17 cellular contexts compared by ENCODE assay signal in the genomic region with DNA sequence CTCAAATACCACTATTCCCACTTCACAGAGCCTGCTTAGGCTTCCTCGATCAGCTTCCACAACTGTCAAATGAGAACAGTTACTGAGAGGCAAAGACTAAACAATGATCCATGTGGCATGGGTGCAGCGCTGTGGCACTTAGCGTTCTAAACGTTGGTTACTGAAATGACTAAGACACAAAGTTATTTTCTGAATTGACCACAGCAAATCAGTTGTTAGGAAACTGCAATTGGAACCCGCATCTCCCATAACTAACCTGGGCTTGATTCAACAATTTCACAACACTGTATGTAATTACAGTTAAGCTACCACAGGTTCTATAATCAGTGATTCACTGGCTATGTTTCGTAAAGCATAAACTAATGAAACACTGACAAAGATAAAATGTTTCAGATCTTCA. TPM values are rescaled to one million over a fixed set of nuclear protein-coding genes. Genes with fewer than 3 reads are reported as not detected.
DNase-seq lines count a peak whose midpoint lies in the region; ATAC-seq, FAIRE-seq and TF ChIP-seq lines count a peak whose summit lies in the region.
"Had no signal": no experiment of that assay in that cellular context is flagged by ENCODE, and none has a peak within 500 bp of the region (broad histone marks: within the 10 kb centered on the region; RNA-seq: fewer than 3 reads in every experiment).

No MANE protein-coding gene starts in this region.

- peaks cover 51% of the 10 kb centered on the region for H3K4me1 Mint-ChIP-seq in MCF 10A (ENCODE audit: insufficient read depth, unreplicated experiment)
- peaks cover 6% of the 10 kb centered on the region for H3K4me1 Mint-ChIP-seq in stimulated activated naive CD8-positive, alpha-beta T cell treated with anti-CD3 and anti-CD28 coated beads, Interleukin-15, amount 100 ng/mL, for 72 hours

- H3K4me1 ChIP-seq in breast epithelium, result no peaks in the 10 kb centered on the region
- H3K4me1 ChIP-seq in heart left ventricle, result no peaks in the 10 kb centered on the region
- H3K4me1 ChIP-seq: thyroid gland had no signal

- H3K4me3 Mint-ChIP-seq in MCF 10A (ENCODE audit: unreplicated experiment), result peak overlapping the region; percentile 68
- no peak overlapping the region for H3K4me3 Mint-ChIP-seq in stimulated activated naive CD8-positive, alpha-beta T cell treated with anti-CD3 and anti-CD28 coated beads, Interleukin-15, amount 100 ng/mL, for 72 hours

- 95 to 97% (median 96%) methylated on average over 6 of the region's 6 CpGs for WGBS in heart left ventricle, 4 donors

- no TSS peak for BruUV-seq in MCF 10A (replicated peaks; lab: Mats Ljungman, UMichigan)

- intact Hi-C loops in MCF 10A (cut with micrococcal nuclease) (loop anchor here (1.0 kb wide), 1 partner anchor 13 kb away; the partner anchor contains the start of genes C6orf120 and WDR27), breast epithelium (cut with DNase I; ENCODE audit: low total_unique reads) (no loop called here), heart left ventricle (cut with DNase I) (no loop called here)

- H3K27me3 ChIP-seq in breast epithelium (no peaks in the 10 kb centered on the region), heart left ventricle (no peaks in the 10 kb centered on the region)
- H3K27me3 ChIP-seq: ovary, SJSA1, thyroid gland had no signal

- H3K9me3 ChIP-seq in breast epithelium, result peaks cover 11 to 35% of the 10 kb centered on the region in 2 donors
- H3K9me3 ChIP-seq in heart left ventricle, result peaks cover 0 to 42% (median 10%) of the 10 kb centered on the region in 12 donors
- H3K9me3 ChIP-seq: ovary, thyroid gland had no signal

- peak; percentile 95 for DNase-seq in MCF 10A (ENCODE audit: unreplicated experiment)
- DNase-seq in breast epithelium (ENCODE audit: low spot score in 2 of 2), result no peak
- DNase-seq in SIG-M5 (lab: John Stamatoyannopoulos, UW), result peak; percentile 49
- peak; percentile 99 for DNase-seq in fibroblast of peridontal ligament (ENCODE audit: extremely low read depth)
- peak; percentile 35 for DNase-seq in urothelium cell line (ENCODE audit: low spot score)
- DNase-seq in NCI-H2171 (lab: John Stamatoyannopoulos, UW), result no peak
- DNase-seq in stimulated activated naive CD8-positive, alpha-beta T cell treated with anti-CD3 and anti-CD28 coated beads, Interleukin-15, amount 100 ng/mL, for 72 hours, result no peak
- no peak for DNase-seq in heart left ventricle
- DNase-seq: 8988T, KBM-7, NCI-H1930, NCI-H748 treated with DMSO at 0.1 percent for 48 hours, ovary, thyroid gland had no signal

- ATAC-seq in stimulated activated naive CD8-positive, alpha-beta T cell treated with anti-CD3 and anti-CD28 coated beads, Interleukin-15, amount 100 ng/mL, for 72 hours, result no peak
- ATAC-seq in heart left ventricle, result no peak
- ATAC-seq: activated naive CD4-positive, alpha-beta T cell treated with anti-CD3 and anti-CD28 coated beads, Interleukin-2, amount 50 U/mL, for 72 hours had no signal

- no peaks in the 10 kb centered on the region for H3K27me3 Mint-ChIP-seq in MCF 10A (ENCODE audit: insufficient read depth, unreplicated experiment)
- no peaks in the 10 kb centered on the region for H3K27me3 Mint-ChIP-seq in stimulated activated naive CD8-positive, alpha-beta T cell treated with anti-CD3 and anti-CD28 coated beads, Interleukin-15, amount 100 ng/mL, for 72 hours

- POLR2A ChIA-PET in MCF 10A (lab: Yijun Ruan, JAX), result interaction anchor here (0.9 to 6.4 kb wide), 13 partner anchors 12 to 865 kb away, joined by 3 to 145 read pairs (median 4); partner anchors contain the start of genes C6orf120, TBP and WDR27

- peaks cover 12% of the 10 kb centered on the region for H3K36me3 ChIP-seq in breast epithelium
- peaks cover 0 to 44% (median 16%) of the 10 kb centered on the region in 9 donors for H3K36me3 ChIP-seq in heart left ventricle
- H3K36me3 ChIP-seq: ovary, thyroid gland had no signal

- no peak overlapping the region for H3K27ac ChIP-seq in breast epithelium
- H3K27ac ChIP-seq in heart left ventricle, result no peak overlapping the region
- H3K27ac ChIP-seq: ovary, SJSA1, thyroid gland, VCaP had no signal

- no peak overlapping the region for H3K4me3 ChIP-seq in breast epithelium
- no peak overlapping the region for H3K4me3 ChIP-seq in heart left ventricle
- H3K4me3 ChIP-seq: ovary, SJSA1, thyroid gland had no signal

- TF ChIP-seq CTCF in MCF 10A (IDR thresholded peaks at IDR 0.05; ENCODE audit: unreplicated experiment) (no peak), breast epithelium (IDR thresholded peaks at IDR 0.05) (no peak), heart left ventricle (IDR thresholded peaks at IDR 0.05) (no peak)

- TF ChIP-seq POLR2A in breast epithelium (IDR thresholded peaks at IDR 0.05) (no peak), heart left ventricle (IDR thresholded peaks at IDR 0.05) (no peak)

- H3K9me3 Mint-ChIP-seq in MCF 10A (ENCODE audit: unreplicated experiment), result peaks cover 27% of the 10 kb centered on the region
- H3K9me3 Mint-ChIP-seq in stimulated activated naive CD8-positive, alpha-beta T cell treated with anti-CD3 and anti-CD28 coated beads, Interleukin-15, amount 100 ng/mL, for 72 hours, result peaks cover 21 to 26% of the 10 kb centered on the region in 2 donors

- H3K36me3 Mint-ChIP-seq in MCF 10A (ENCODE audit: insufficient read depth, unreplicated experiment), result peaks cover 21% of the 10 kb centered on the region

- H3K27ac Mint-ChIP-seq in MCF 10A (ENCODE audit: low read depth, unreplicated experiment), result peak overlapping the region; percentile 87
- no peak overlapping the region for H3K27ac Mint-ChIP-seq in stimulated activated naive CD8-positive, alpha-beta T cell treated with anti-CD3 and anti-CD28 coated beads, Interleukin-15, amount 100 ng/mL, for 72 hours
- H3K27ac Mint-ChIP-seq: activated naive CD4-positive, alpha-beta T cell treated with anti-CD3 and anti-CD28 coated beads, Interleukin-2, amount 50 U/mL, for 72 hours had no signal

- CTCF ChIA-PET in MCF 10A (lab: Yijun Ruan, JAX), result interaction anchor here (1.6 kb wide), 1 partner anchor 732 kb away, joined by 4 read pairs; no protein-coding TSS in a partner anchor

- FAIRE-seq in urothelium cell line (lab: Jason Lieb, UNC), result no peak

RNA-seq across cellular contexts. Expression of gene WDR27, which starts 12.6 kb away (rescaled TPM):
- total RNA-seq in MCF 10A (2022) (65.4 and 80.6 TPM in 2 replicates), breast epithelium (10 to 100 TPM; 21.3 to 68.6 (median 56.4) TPM), heart left ventricle (10 to 100 TPM in 1 of 9 donors, 1 to 10 TPM in 8; 2.2 to 12.3 (median 6.6) TPM)
- 1 to 10 TPM; 3.7 to 5.6 TPM for polyA plus RNA-seq in heart left ventricle

RNA-seq across cellular contexts. Expression of gene C6orf120, which starts 12.7 kb away (rescaled TPM):
- total RNA-seq in MCF 10A (2022) (25.3 and 26.3 TPM in 2 replicates), breast epithelium (10 to 100 TPM; 29.5 to 49.0 (median 33.4) TPM), heart left ventricle (10 to 100 TPM; 14.3 to 22.9 (median 18.8) TPM)
- 10 to 100 TPM in 1 of 2 donors, 1 to 10 TPM in 1; 3.4 to 20.2 TPM for polyA plus RNA-seq in heart left ventricle

RNA-seq across cellular contexts. Expression of gene PHF10, which starts 35.1 kb away (rescaled TPM):
- 27.2 and 34.9 TPM in 2 replicates for total RNA-seq in MCF 10A (2022)
- total RNA-seq in breast epithelium, result 10 to 100 TPM; 50.1 to 79.2 (median 61.6) TPM
- 10 to 100 TPM; 42.2 to 63.2 (median 54.3) TPM for total RNA-seq in heart left ventricle
- polyA plus RNA-seq in heart left ventricle, result 10 to 100 TPM; 31.4 to 50.7 TPM

Comparison
In these comparisons a context has a peak if more than half of its experiments do, and no peak if none do; other contexts are left out.
1. DNase-seq: peak in MCF 10A (single experiment), SIG-M5 (single experiment), fibroblast of peridontal ligament (single experiment) and urothelium cell line (single experiment); none in breast epithelium (0 of 2), NCI-H2171 (single experiment), stimulated activated naive CD8-positive, alpha-beta T cell treated with anti-CD3 and anti-CD28 coated beads, Interleukin-15, amount 100 ng/mL, for 72 hours (0 of 2) and heart left ventricle (0 of 5).